In the genomic region with DNA sequence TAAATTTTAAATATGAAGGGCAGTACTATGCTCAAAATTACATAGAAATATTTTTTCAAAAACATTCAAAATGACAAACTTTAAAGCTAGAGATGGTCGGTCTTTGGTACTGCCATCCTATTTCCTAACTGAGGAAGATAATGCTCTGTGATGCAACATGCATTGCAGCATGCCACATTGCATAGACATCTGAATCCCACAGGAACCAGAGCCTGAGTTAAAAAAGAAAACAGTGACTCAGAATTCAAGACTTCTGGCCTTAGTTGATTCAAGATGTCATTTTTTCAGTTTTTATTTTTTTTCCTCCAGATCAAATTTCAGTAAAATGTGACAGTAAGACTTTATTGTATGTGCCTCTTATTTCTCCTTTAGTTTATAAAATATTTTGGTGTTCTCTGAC, we compare ENCODE assay signal across 14 cellular contexts. TPM values are rescaled to one million over a fixed set of nuclear protein-coding genes. Genes with fewer than 3 reads are reported as not detected.
A peak's percentile ranks its signal among the peaks of the same experiment; 100 is the strongest.
DNase-seq lines count a peak whose midpoint lies in the region; ATAC-seq and TF ChIP-seq lines count a peak whose summit lies in the region.
"Had no signal": no experiment of that assay in that cellular context is flagged by ENCODE, and none has a peak within 500 bp of the region (broad histone marks: within the 10 kb centered on the region; RNA-seq: fewer than 3 reads in every experiment).

No MANE protein-coding gene starts in this region.

- H3K27me3 Mint-ChIP-seq in activated T-helper 17 cell treated with anti-CD3 and anti-CD28 coated beads, Interleukin-2, amount 50 U/mL, for 72 hours = peaks cover 14% of the 10 kb centered on the region
- H3K27me3 Mint-ChIP-seq: activated naive CD4-positive, alpha-beta T cell treated with anti-CD3 and anti-CD28 coated beads, Interleukin-2, amount 50 U/mL, for 24 hours; type B pancreatic cell had no signal

- intact Hi-C loops in mammary epithelial cell (cut with micrococcal nuclease) = no loop called here

- H3K27ac Mint-ChIP-seq in activated T-helper 17 cell treated with anti-CD3 and anti-CD28 coated beads, Interleukin-2, amount 50 U/mL, for 72 hours = no peak overlapping the region
- H3K27ac Mint-ChIP-seq: activated naive CD4-positive, alpha-beta T cell treated with anti-CD3 and anti-CD28 coated beads, Interleukin-2, amount 50 U/mL, for 24 hours; nephron; type B pancreatic cell had no signal

- no peaks in the 10 kb centered on the region for H4K20me1 ChIP-seq in mammary epithelial cell (ENCODE audit: insufficient read depth, low read length)

- CTCF ChIA-PET in mammary epithelial cell (lab: Charles Lee; ENCODE audit: low non-redundant PET) = no interaction called here

- H3K4me3 ChIP-seq in NB4 (ENCODE audit: low read depth, low read length) (no peak overlapping the region), mammary epithelial cell (replicated peaks in 1 of 3; ENCODE audit: insufficient read depth in 1 of 3, low read depth in 2 of 3, low read length in 3 of 3) (no peak overlapping the region)

- no peaks in the 10 kb centered on the region for H3K9me3 Mint-ChIP-seq in activated T-helper 17 cell treated with anti-CD3 and anti-CD28 coated beads, Interleukin-2, amount 50 U/mL, for 72 hours
- H3K9me3 Mint-ChIP-seq: activated naive CD4-positive, alpha-beta T cell treated with anti-CD3 and anti-CD28 coated beads, Interleukin-2, amount 50 U/mL, for 24 hours; type B pancreatic cell had no signal

- H3K36me3 ChIP-seq in mammary epithelial cell (ENCODE audit: insufficient read depth, low read length) = no peaks in the 10 kb centered on the region

- H3K9me3 ChIP-seq in mammary epithelial cell (replicated peaks; ENCODE audit: insufficient read depth, low read length) = no peaks in the 10 kb centered on the region

- no peak overlapping the region for H3K4me3 Mint-ChIP-seq in activated T-helper 17 cell treated with anti-CD3 and anti-CD28 coated beads, Interleukin-2, amount 50 U/mL, for 72 hours
- H3K4me3 Mint-ChIP-seq: activated naive CD4-positive, alpha-beta T cell treated with anti-CD3 and anti-CD28 coated beads, Interleukin-2, amount 50 U/mL, for 24 hours; nephron; type B pancreatic cell had no signal

- no peak overlapping the region for H3K27ac ChIP-seq in mammary epithelial cell (ENCODE audit: insufficient read depth, low read depth, low read length)

- no peaks in the 10 kb centered on the region for H3K4me1 Mint-ChIP-seq in activated T-helper 17 cell treated with anti-CD3 and anti-CD28 coated beads, Interleukin-2, amount 50 U/mL, for 72 hours
- H3K4me1 Mint-ChIP-seq: activated naive CD4-positive, alpha-beta T cell treated with anti-CD3 and anti-CD28 coated beads, Interleukin-2, amount 50 U/mL, for 24 hours; nephron had no signal

- TF ChIP-seq CTCF in NB4 (IDR thresholded peaks at IDR 0.05; ENCODE audit: low read depth, low read length) (no peak), mammary epithelial cell (conservative IDR thresholded peaks at IDR 0.05 in 1 of 2, IDR thresholded peaks at IDR 0.05 in 1 of 2; ENCODE audit: extremely low read depth in 1 of 2, insufficient read depth in 1 of 2, low read depth in 1 of 2, low read length in 2 of 2) (no peak)

- H3K27me3 ChIP-seq in mammary epithelial cell (ENCODE audit: insufficient read depth, low read length) = no peaks in the 10 kb centered on the region

- ATAC-seq in activated T-helper 17 cell treated with anti-CD3 and anti-CD28 coated beads, Interleukin-2, amount 50 U/mL, for 72 hours (replicated peaks) = no peak
- ATAC-seq in HG03095 (IDR thresholded peaks at IDR 0.05; ENCODE audit: unreplicated experiment) = no peak
- no peak for ATAC-seq in GM19463 (IDR thresholded peaks at IDR 0.05; ENCODE audit: unreplicated experiment)

- no peak overlapping the region for H3K9ac ChIP-seq in mammary epithelial cell (ENCODE audit: insufficient read depth, low read length)

- 37% methylated on average over 1 of the region's 1 CpG for WGBS in mammary epithelial cell (ENCODE audit: low coverage, missing lambda C conversion rate)

- peak overlapping the region; percentile 32 for H3K4me2 ChIP-seq in mammary epithelial cell (ENCODE audit: insufficient read depth, low read depth, low read length)

- in situ Hi-C loops in mammary epithelial cell (cut with MboI; ENCODE audit: low sequenced_read_pairs in 2 of 2) = no loop called here

- no peak for TF ChIP-seq POLR2A in NB4 (IDR thresholded peaks at IDR 0.05; ENCODE audit: extremely low read depth, insufficient read length)

- H3K36me3 Mint-ChIP-seq in activated T-helper 17 cell treated with anti-CD3 and anti-CD28 coated beads, Interleukin-2, amount 50 U/mL, for 72 hours (ENCODE audit: low read depth) = no peaks in the 10 kb centered on the region
- H3K36me3 Mint-ChIP-seq: activated naive CD4-positive, alpha-beta T cell treated with anti-CD3 and anti-CD28 coated beads, Interleukin-2, amount 50 U/mL, for 24 hours; type B pancreatic cell had no signal

- dilution Hi-C loops in mammary epithelial cell (cut with HindIII; ENCODE audit: low sequenced_read_pairs) = no loop called here

- no peaks in the 10 kb centered on the region for H3K79me2 ChIP-seq in mammary epithelial cell (ENCODE audit: insufficient read depth, low read length)

- peak; percentile 60 for DNase-seq in Daoy (ENCODE audit: low read depth)
- DNase-seq in NB4 (ENCODE audit: low read depth) = peak; percentile 50
- peak; percentile 79 for DNase-seq in mammary epithelial cell
- DNase-seq in myocyte (ENCODE audit: low read depth) = peak; percentile 80
- no peak for DNase-seq in activated effector memory CD4-positive, alpha-beta T cell treated with anti-CD3 and anti-CD28 coated beads, Interleukin-2, amount 50 U/mL, for 16 hours
- DNase-seq: activated CD4-positive, CD25-positive, alpha-beta regulatory T cell; DMS153; NCI-H82 had no signal

- H3K4me1 ChIP-seq in mammary epithelial cell (ENCODE audit: insufficient read depth, low read length) = no peaks in the 10 kb centered on the region

- H2AFZ ChIP-seq in mammary epithelial cell (ENCODE audit: low read depth, low read length) = no peak overlapping the region

- BruUV-seq in mammary epithelial cell (replicated peaks; lab: Mats Ljungman, UMichigan) = no TSS peak

RNA-seq across cellular contexts. Expression of a gene that starts 33.1 kb away (rescaled TPM):
- 0.29 and 0.36 TPM in 2 replicates for total RNA-seq in Daoy (2014; rRNA removed; shearing (Covaris generic))
- total RNA-seq in mammary epithelial cell (100 to 1,000 TPM; 286 to 289 TPM), myocyte (2.5 and 2.6 TPM in 2 replicates)
- 144 TPM for polyA plus RNA-seq in mammary epithelial cell
- polyA minus RNA-seq in mammary epithelial cell = 244 TPM
- 0.74 TPM for polyA plus RNA-seq in myocyte (2012)
- under 1 TPM; 0.76 to 0.98 TPM for total RNA-seq in activated T-helper 17 cell treated with anti-CD3 and anti-CD28 coated beads, Interleukin-2, amount 50 U/mL, for 72 hours

Comparison
In these comparisons a context has a peak if more than half of its experiments do, and no peak if none do; other contexts are left out.
1. RNA of a gene that starts 33.1 kb away (total RNA-seq): 286 to 289 TPM in mammary epithelial cell; 2.5 to 2.6 TPM in myocyte, 0.76 to 0.98 TPM in activated T-helper 17 cell treated with anti-CD3 and anti-CD28 coated beads, Interleukin-2, amount 50 U/mL, for 72 hours and 0.29 to 0.36 TPM in Daoy; every median in the first group is over 10 times any median in the second.